Comparison of ENCODE assay signal across 10 cellular contexts in genomic region chr11:10752061-10752460, GRCh38. TPM values are rescaled to one million over a fixed set of nuclear protein-coding genes. Genes with fewer than 3 reads are reported as not detected.
A peak's percentile ranks its signal among the peaks of the same experiment; 100 is the strongest.
DNase-seq lines count a peak whose midpoint lies in the region; ATAC-seq and TF ChIP-seq lines count a peak whose summit lies in the region.
"Had no signal": no experiment of that assay in that cellular context is flagged by ENCODE, and none has a peak within 500 bp of the region (broad histone marks: within the 10 kb centered on the region; RNA-seq: fewer than 3 reads in every experiment).

No MANE protein-coding gene starts in this region.

- H3K4me3 ChIP-seq in thoracic aorta, result peak overlapping the region; percentile 89

- CTCF ChIA-PET in activated CD8-positive, alpha-beta memory T cell treated with anti-CD3 and anti-CD28 coated beads, Interleukin-2, amount 10 ng/mL, durations not matched to agents 7 days and 5 days (lab: Charles Lee), result interaction anchor here (0.9 to 2.2 kb wide), 2 partner anchors 10 to 18 kb away, joined by 4 to 10 read pairs; no protein-coding TSS in a partner anchor

- intact Hi-C loops in left colon (cut with DNase I, micrococcal nuclease), result no loop called here

- H3K36me3 ChIP-seq in thoracic aorta, result peaks cover 8% of the 10 kb centered on the region

- no peaks in the 10 kb centered on the region for H3K9me3 ChIP-seq in thoracic aorta

- ATAC-seq in activated CD8-positive, alpha-beta memory T cell treated with anti-CD3 and anti-CD28 coated beads, Interleukin-2, amount 10 ng/mL, durations not matched to agents 7 days and 5 days, result no peak
- ATAC-seq in left colon (peak; percentile 19), thoracic aorta (ENCODE audit: insufficient number of reproducible peaks, low FRiP score, low read depth) (no peak), GM18868 (IDR thresholded peaks at IDR 0.05; ENCODE audit: unreplicated experiment) (no peak)

- H3K4me1 Mint-ChIP-seq in activated CD8-positive, alpha-beta memory T cell treated with anti-CD3 and anti-CD28 coated beads, Interleukin-2, amount 10 ng/mL, durations not matched to agents 7 days and 5 days, result peaks cover 29% of the 10 kb centered on the region
- H3K4me1 Mint-ChIP-seq in activated naive CD8-positive, alpha-beta T cell treated with anti-CD3 and anti-CD28 coated beads for 36 hours, result peaks cover 26% of the 10 kb centered on the region

- H3K9me3 Mint-ChIP-seq in activated CD8-positive, alpha-beta memory T cell treated with anti-CD3 and anti-CD28 coated beads, Interleukin-2, amount 10 ng/mL, durations not matched to agents 7 days and 5 days (ENCODE audit: low read depth), result no peaks in the 10 kb centered on the region
- no peaks in the 10 kb centered on the region for H3K9me3 Mint-ChIP-seq in activated naive CD8-positive, alpha-beta T cell treated with anti-CD3 and anti-CD28 coated beads for 36 hours

- H3K4me1 ChIP-seq in thoracic aorta (ENCODE audit: control insufficient read depth in 1 of 2, low read depth in 2 of 2), result peaks cover 9 to 10% of the 10 kb centered on the region in 2 donors

- DNase-seq in activated CD8-positive, alpha-beta memory T cell treated with anti-CD3 and anti-CD28 coated beads, Interleukin-2, amount 10 ng/mL, durations not matched to agents 7 days and 5 days, result no peak
- no peak for DNase-seq in activated CD8-positive, alpha-beta memory T cell treated with anti-CD3 and anti-CD28 coated beads, Interleukin-2, amount 50 U/mL, for 4 hours
- no peak for DNase-seq in activated naive CD8-positive, alpha-beta T cell treated with anti-CD3 and anti-CD28 coated beads for 36 hours
- DNase-seq in left colon (no peak), thoracic aorta (ENCODE audit: low spot score) (no peak), T-helper 9 cell (no peak), DMS53 (lab: John Stamatoyannopoulos, UW) (no peak)
- DNase-seq: DMS153, NCI-H1105 had no signal

- peak overlapping the region; percentile 92 for H3K27ac Mint-ChIP-seq in activated CD8-positive, alpha-beta memory T cell treated with anti-CD3 and anti-CD28 coated beads, Interleukin-2, amount 10 ng/mL, durations not matched to agents 7 days and 5 days
- H3K27ac Mint-ChIP-seq in activated naive CD8-positive, alpha-beta T cell treated with anti-CD3 and anti-CD28 coated beads for 36 hours, result peak overlapping the region; percentile 90

- peaks cover 18% of the 10 kb centered on the region for H3K36me3 Mint-ChIP-seq in activated CD8-positive, alpha-beta memory T cell treated with anti-CD3 and anti-CD28 coated beads, Interleukin-2, amount 10 ng/mL, durations not matched to agents 7 days and 5 days
- H3K36me3 Mint-ChIP-seq in activated naive CD8-positive, alpha-beta T cell treated with anti-CD3 and anti-CD28 coated beads for 36 hours, result peaks cover 11% of the 10 kb centered on the region

- peak overlapping the region; percentile 91 for H3K4me3 Mint-ChIP-seq in activated CD8-positive, alpha-beta memory T cell treated with anti-CD3 and anti-CD28 coated beads, Interleukin-2, amount 10 ng/mL, durations not matched to agents 7 days and 5 days
- H3K4me3 Mint-ChIP-seq in activated naive CD8-positive, alpha-beta T cell treated with anti-CD3 and anti-CD28 coated beads for 36 hours, result peak overlapping the region; percentile 95

- no peaks in the 10 kb centered on the region for H3K27me3 ChIP-seq in thoracic aorta (replicated peaks; ENCODE audit: insufficient read depth)

- no peak overlapping the region for H3K27ac ChIP-seq in thoracic aorta

- no peak for TF ChIP-seq CTCF in thoracic aorta (IDR thresholded peaks at IDR 0.05)

- no peaks in the 10 kb centered on the region for H3K27me3 Mint-ChIP-seq in activated CD8-positive, alpha-beta memory T cell treated with anti-CD3 and anti-CD28 coated beads, Interleukin-2, amount 10 ng/mL, durations not matched to agents 7 days and 5 days
- no peaks in the 10 kb centered on the region for H3K27me3 Mint-ChIP-seq in activated naive CD8-positive, alpha-beta T cell treated with anti-CD3 and anti-CD28 coated beads for 36 hours

RNA-seq across cellular contexts. Expression of gene CTR9, which starts 1.0 kb away (rescaled TPM):
- total RNA-seq in activated CD8-positive, alpha-beta memory T cell treated with anti-CD3 and anti-CD28 coated beads, Interleukin-2, amount 10 ng/mL, durations not matched to agents 7 days and 5 days, result 10 to 100 TPM; 33.9 to 44.6 TPM
- total RNA-seq in activated naive CD8-positive, alpha-beta T cell treated with anti-CD3 and anti-CD28 coated beads for 36 hours, result 10 to 100 TPM; 50.6 TPM
- total RNA-seq in left colon, result 10 to 100 TPM; 26.9 to 35.0 TPM
- 10 to 100 TPM; 15.0 to 20.1 TPM for total RNA-seq in thoracic aorta

RNA-seq across cellular contexts. Expression of gene EIF4G2, which starts 56.7 kb away (rescaled TPM):
- 100 to 1,000 TPM; 579 to 898 TPM for total RNA-seq in activated CD8-positive, alpha-beta memory T cell treated with anti-CD3 and anti-CD28 coated beads, Interleukin-2, amount 10 ng/mL, durations not matched to agents 7 days and 5 days
- 1,000 to 10,000 TPM; 1,373 to 1,478 TPM for total RNA-seq in activated naive CD8-positive, alpha-beta T cell treated with anti-CD3 and anti-CD28 coated beads for 36 hours
- total RNA-seq in left colon (100 to 1,000 TPM; 726 to 854 TPM), thoracic aorta (100 to 1,000 TPM; 361 to 564 TPM)

RNA-seq across cellular contexts. Expression of gene IRAG1, which starts 58.5 kb away (rescaled TPM):
- total RNA-seq in activated CD8-positive, alpha-beta memory T cell treated with anti-CD3 and anti-CD28 coated beads, Interleukin-2, amount 10 ng/mL, durations not matched to agents 7 days and 5 days, result not detected
- total RNA-seq in activated naive CD8-positive, alpha-beta T cell treated with anti-CD3 and anti-CD28 coated beads for 36 hours, result not detected
- 10 to 100 TPM in 1 of 2 donors, 1 to 10 TPM in 1; 7.7 to 22.9 TPM for total RNA-seq in left colon
- total RNA-seq in thoracic aorta, result 100 to 1,000 TPM; 281 to 393 TPM

Comparison
In these comparisons a context has a peak if more than half of its experiments do, and no peak if none do; other contexts are left out.
1. RNA of gene IRAG1, which starts 58.5 kb away (total RNA-seq): 281 to 393 TPM in thoracic aorta; 7.7 to 22.9 TPM in left colon, not detected in activated CD8-positive, alpha-beta memory T cell treated with anti-CD3 and anti-CD28 coated beads, Interleukin-2, amount 10 ng/mL, durations not matched to agents 7 days and 5 days and not detected in activated naive CD8-positive, alpha-beta T cell treated with anti-CD3 and anti-CD28 coated beads for 36 hours; every median in the first group is over 10 times any median in the second.